17 cellular contexts compared by ENCODE assay signal in the genomic region with DNA sequence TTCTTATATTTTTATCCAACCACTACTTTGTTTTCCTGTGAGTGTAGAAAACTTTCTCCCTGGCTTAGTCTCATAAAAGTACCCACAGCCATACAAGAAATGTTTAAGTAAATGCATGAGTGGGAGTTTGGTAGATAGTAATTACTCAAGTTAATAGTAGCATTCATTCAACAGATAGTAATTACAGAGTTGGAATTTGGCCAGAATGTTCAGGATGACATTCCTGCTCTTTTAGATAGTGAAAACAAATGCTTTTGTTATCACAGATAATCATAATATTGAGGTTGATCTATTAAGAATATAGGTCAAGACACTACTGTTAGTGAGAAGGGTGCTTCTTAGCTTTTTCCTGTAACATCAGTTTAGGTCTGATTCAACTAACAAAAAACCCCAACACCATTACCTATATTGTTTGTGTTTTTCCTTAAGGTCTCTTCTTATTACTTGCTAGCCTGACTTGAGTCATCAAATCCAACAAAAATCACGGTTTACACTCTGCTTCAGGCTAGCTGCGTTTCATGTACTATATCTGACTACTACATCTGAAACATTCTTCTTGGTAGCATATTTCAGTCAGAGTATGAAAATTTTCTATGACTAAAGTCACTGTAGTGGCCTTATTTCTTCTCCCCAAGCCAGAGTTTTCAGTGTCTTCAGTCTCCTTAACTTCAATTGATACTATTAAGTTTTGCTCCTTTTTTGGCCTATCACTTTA.
DNase-seq lines count a peak whose midpoint lies in the region; ATAC-seq and TF ChIP-seq lines count a peak whose summit lies in the region.
"Had no signal": no experiment of that assay in that cellular context is flagged by ENCODE, and none has a peak within 500 bp of the region (broad histone marks: within the 10 kb centered on the region; RNA-seq: fewer than 3 reads in every experiment).

No MANE protein-coding gene starts in this region.

- TF ChIP-seq CTCF in A673 (conservative IDR thresholded peaks at IDR 0.05; ENCODE audit: low read depth, low read length), result no peak
- no peak for TF ChIP-seq CTCF in body of pancreas (IDR thresholded peaks at IDR 0.05)
- TF ChIP-seq CTCF in breast epithelium (IDR thresholded peaks at IDR 0.05), result no peak

- ATAC-seq in GM18502 (IDR thresholded peaks at IDR 0.05; ENCODE audit: poor library complexity, unreplicated experiment) (peak; percentile 59), GM18870 (IDR thresholded peaks at IDR 0.05; ENCODE audit: unreplicated experiment) (peak; percentile 61), HG02852 (IDR thresholded peaks at IDR 0.05; ENCODE audit: unreplicated experiment) (peak; percentile 84), body of pancreas (no peak)
- ATAC-seq: gastroesophageal sphincter, natural killer cell, Panc1 had no signal

- H3K4me3 ChIP-seq in A673 (ENCODE audit: low read depth, low read length, poor library complexity, severe bottlenecking) (no peak overlapping the region), body of pancreas (no peak overlapping the region), breast epithelium (no peak overlapping the region)
- H3K4me3 ChIP-seq: BLaER1 treated with 17β-estradiol and CSF1 and Interleukin-3, amounts not matched to agents 10 nM and 100 nM; gastroesophageal sphincter; lung had no signal

- no peak overlapping the region for H3K4me3 Mint-ChIP-seq in activated T-helper 2 cell treated with anti-CD3 and anti-CD28 coated beads, Interferon-gamma antibody, Interleukin-2, Interleukin-4, amounts not matched to agents 10 μg/mL and 5 μg/mL and 100 μg/mL, durations not matched to agents 14 hours and 24 hours and 36 hours (ENCODE audit: low read depth)
- H3K4me3 Mint-ChIP-seq: natural killer cell had no signal

- no peak for TF ChIP-seq POLR2A in body of pancreas (IDR thresholded peaks at IDR 0.05)
- no peak for TF ChIP-seq POLR2A in breast epithelium (IDR thresholded peaks at IDR 0.05)

- POLR2A ChIA-PET in A673 (lab: Charles Lee; ENCODE audit: low non-redundant PET), result no interaction called here

- BruUV-seq in A673 (replicated peaks; lab: Mats Ljungman, UMichigan), result no TSS peak

- CTCF ChIA-PET in A673 (lab: Charles Lee), result no interaction called here

- H3K36me3 ChIP-seq in A673 (ENCODE audit: insufficient read depth, low read length, poor library complexity, severe bottlenecking) (no peaks in the 10 kb centered on the region), body of pancreas (replicated peaks in 1 of 2; ENCODE audit: insufficient read depth in 1 of 2, low read depth in 2 of 2) (no peaks in the 10 kb centered on the region), breast epithelium (no peaks in the 10 kb centered on the region)
- H3K36me3 ChIP-seq: gastroesophageal sphincter had no signal

- DNase-seq in activated T-helper 2 cell treated with anti-CD3 and anti-CD28 coated beads, Interferon-gamma antibody, Interleukin-2, Interleukin-4, amounts not matched to agents 10 μg/mL and 5 μg/mL and 100 μg/mL, durations not matched to agents 14 hours and 24 hours and 36 hours (ENCODE audit: low spot score), result no peak
- DNase-seq in A673 (ENCODE audit: low spot score), result no peak
- DNase-seq in body of pancreas, result no peak
- DNase-seq in breast epithelium (ENCODE audit: low spot score in 2 of 2), result no peak
- DNase-seq: DMS79, Karpas-422, natural killer cell, NCI-H1436 treated with DMSO at 0.1 percent for 48 hours, NCI-H510A treated with DMSO at 0.1 percent for 48 hours, substantia nigra had no signal

- peaks cover 12% of the 10 kb centered on the region for H3K36me3 Mint-ChIP-seq in activated T-helper 2 cell treated with anti-CD3 and anti-CD28 coated beads, Interferon-gamma antibody, Interleukin-2, Interleukin-4, amounts not matched to agents 10 μg/mL and 5 μg/mL and 100 μg/mL, durations not matched to agents 14 hours and 24 hours and 36 hours (ENCODE audit: low read depth)

- 78 to 86% methylated on average over 2 of the region's 2 CpGs for WGBS in body of pancreas, 2 donors

- no peaks in the 10 kb centered on the region for H3K27me3 Mint-ChIP-seq in activated T-helper 2 cell treated with anti-CD3 and anti-CD28 coated beads, Interferon-gamma antibody, Interleukin-2, Interleukin-4, amounts not matched to agents 10 μg/mL and 5 μg/mL and 100 μg/mL, durations not matched to agents 14 hours and 24 hours and 36 hours (ENCODE audit: low read depth)

- no peaks in the 10 kb centered on the region for H3K27me3 ChIP-seq in A673 (replicated peaks; ENCODE audit: insufficient read depth, low read depth, low read length, poor library complexity)
- no peaks in the 10 kb centered on the region for H3K27me3 ChIP-seq in body of pancreas
- no peaks in the 10 kb centered on the region for H3K27me3 ChIP-seq in breast epithelium
- H3K27me3 ChIP-seq: BLaER1 treated with 17β-estradiol and CSF1 and Interleukin-3, amounts not matched to agents 10 nM and 100 nM; gastroesophageal sphincter had no signal

- intact Hi-C loops in activated T-helper 2 cell treated with anti-CD3 and anti-CD28 coated beads, Interferon-gamma antibody, Interleukin-2, Interleukin-4, amounts not matched to agents 10 μg/mL and 5 μg/mL and 100 μg/mL, durations not matched to agents 14 hours and 24 hours and 36 hours (cut with micrococcal nuclease), result loop anchor here (1.0 to 2.0 kb wide), 3 partner anchors 17 to 80 kb away; no protein-coding TSS in a partner anchor
- intact Hi-C loops in A673 (cut with micrococcal nuclease; ENCODE audit: unreplicated experiment), result no loop called here
- intact Hi-C loops in body of pancreas (cut with DNase I), result no loop called here
- intact Hi-C loops in breast epithelium (cut with DNase I; ENCODE audit: low total_unique reads), result loop anchor here (5.0 kb wide), 1 partner anchor 696 kb away; no protein-coding TSS in a partner anchor

- H3K4me1 Mint-ChIP-seq in activated T-helper 2 cell treated with anti-CD3 and anti-CD28 coated beads, Interferon-gamma antibody, Interleukin-2, Interleukin-4, amounts not matched to agents 10 μg/mL and 5 μg/mL and 100 μg/mL, durations not matched to agents 14 hours and 24 hours and 36 hours (ENCODE audit: low read depth), result peaks cover 29% of the 10 kb centered on the region

- H3K9me3 ChIP-seq in A673 (ENCODE audit: low read depth, low read length, poor library complexity, severe bottlenecking), result no peaks in the 10 kb centered on the region
- no peaks in the 10 kb centered on the region for H3K9me3 ChIP-seq in body of pancreas
- no peaks in the 10 kb centered on the region for H3K9me3 ChIP-seq in breast epithelium
- H3K9me3 ChIP-seq: BLaER1 treated with 17β-estradiol and CSF1 and Interleukin-3, amounts not matched to agents 10 nM and 100 nM; gastroesophageal sphincter had no signal

- H3K27ac ChIP-seq in A673 (ENCODE audit: low read depth, low read length, poor library complexity, severe bottlenecking), result no peak overlapping the region
- H3K27ac ChIP-seq in body of pancreas, result no peak overlapping the region
- no peak overlapping the region for H3K27ac ChIP-seq in breast epithelium
- H3K27ac ChIP-seq: BLaER1 treated with 17β-estradiol and CSF1 and Interleukin-3, amounts not matched to agents 10 nM and 100 nM; gastroesophageal sphincter had no signal

- H3K4me1 ChIP-seq in A673 (ENCODE audit: insufficient read depth, low read length, poor library complexity, severe bottlenecking), result peaks cover 9% of the 10 kb centered on the region
- H3K4me1 ChIP-seq in body of pancreas, result no peaks in the 10 kb centered on the region
- no peaks in the 10 kb centered on the region for H3K4me1 ChIP-seq in breast epithelium
- H3K4me1 ChIP-seq: BLaER1 treated with 17β-estradiol and CSF1 and Interleukin-3, amounts not matched to agents 10 nM and 100 nM; gastroesophageal sphincter had no signal

- H3K9me3 Mint-ChIP-seq in activated T-helper 2 cell treated with anti-CD3 and anti-CD28 coated beads, Interferon-gamma antibody, Interleukin-2, Interleukin-4, amounts not matched to agents 10 μg/mL and 5 μg/mL and 100 μg/mL, durations not matched to agents 14 hours and 24 hours and 36 hours, result no peaks in the 10 kb centered on the region
- H3K9me3 Mint-ChIP-seq: natural killer cell had no signal

- peak overlapping the region; percentile 87 for H3K27ac Mint-ChIP-seq in activated T-helper 2 cell treated with anti-CD3 and anti-CD28 coated beads, Interferon-gamma antibody, Interleukin-2, Interleukin-4, amounts not matched to agents 10 μg/mL and 5 μg/mL and 100 μg/mL, durations not matched to agents 14 hours and 24 hours and 36 hours
- H3K27ac Mint-ChIP-seq: natural killer cell had no signal

Comparison
In these comparisons a context has a peak if more than half of its experiments do, and no peak if none do; other contexts are left out.
1. intact Hi-C loops: an anchor here in activated T-helper 2 cell treated with anti-CD3 and anti-CD28 coated beads, Interferon-gamma antibody, Interleukin-2, Interleukin-4, amounts not matched to agents 10 μg/mL and 5 μg/mL and 100 μg/mL, durations not matched to agents 14 hours and 24 hours and 36 hours (1.0 to 2.0 kb wide) and breast epithelium (5.0 kb wide); none called in A673 and body of pancreas.